16 cellular contexts compared by ENCODE assay signal in the genomic region with DNA sequence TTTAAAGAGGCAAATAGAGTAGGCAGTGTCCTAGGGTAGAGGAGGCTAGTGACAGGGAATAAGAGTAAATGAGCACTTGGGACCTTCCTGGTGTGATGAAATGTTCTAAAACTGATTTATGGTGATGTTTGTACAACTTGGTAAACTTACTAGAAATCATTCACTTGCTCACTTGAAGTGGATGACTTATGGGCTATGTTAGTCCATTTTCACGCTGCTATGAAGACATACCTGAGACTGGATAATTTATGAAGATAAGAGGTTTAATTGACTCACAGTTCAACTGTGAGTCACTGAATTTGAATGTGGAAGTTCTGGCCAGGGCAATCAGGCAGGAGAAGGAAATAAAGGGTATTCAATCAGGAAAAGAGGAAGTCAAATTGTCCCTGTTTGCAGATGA.
"Had no signal": no experiment of that assay in that cellular context is flagged by ENCODE, and none has a peak within 500 bp of the region (broad histone marks: within the 10 kb centered on the region; RNA-seq: fewer than 3 reads in every experiment).

No MANE protein-coding gene starts in this region.

- ATAC-seq: activated T-helper 17 cell treated with anti-CD3 and anti-CD28 coated beads, Interleukin-2, amount 50 U/mL, for 72 hours; gastroesophageal sphincter; left cardiac atrium had no signal

- H3K4me1 ChIP-seq: gastroesophageal sphincter, prostate gland, sigmoid colon had no signal

- H3K27me3 ChIP-seq: gastroesophageal sphincter, sigmoid colon had no signal

- H3K36me3 ChIP-seq: gastroesophageal sphincter, prostate gland, sigmoid colon had no signal

- H3K27ac ChIP-seq: gastroesophageal sphincter, prostate gland, sigmoid colon had no signal

- DNase-seq: activated CD4-positive, alpha-beta T cell treated with anti-CD3 and anti-CD28 coated beads, Interleukin-2, amount 10 ng/mL, durations not matched to agents 7 days and 5 days; activated CD4-positive, CD25-positive, alpha-beta regulatory T cell; activated naive CD4-positive, alpha-beta T cell treated with anti-CD3 and anti-CD28 coated beads for 36 hours; activated T-cell treated with anti-CD3 and anti-CD28 coated beads for 4 hours; cortex of kidney; effector CD8-positive, alpha-beta T cell; hippocampal formation; left cardiac atrium; occipital lobe; sigmoid colon; stimulated activated CD4-positive, alpha-beta T cell treated with anti-CD3 and anti-CD28 coated beads, Interleukin-12 subunit alpha, Interleukin-12 subunit beta, amount 100 ng/mL, for 4 hours; stimulated activated naive CD4-positive, alpha-beta T cell; substantia nigra had no signal

- H3K4me3 ChIP-seq: gastroesophageal sphincter, prostate gland, sigmoid colon had no signal

- H3K9me3 ChIP-seq: gastroesophageal sphincter, prostate gland, sigmoid colon had no signal
